ENCODE assay signal across 1 cellular context in genomic region chr16:72986011-72986410, GRCh38.
TF ChIP-seq lines count a peak whose summit lies in the region.

No MANE protein-coding gene starts in this region.

TF ChIP-seq in WTC11, 78 proteins besides CTCF, POLR2A, EP300 and RAD21 (continued from another document):
- TF ChIP-seq, protein P1, sequence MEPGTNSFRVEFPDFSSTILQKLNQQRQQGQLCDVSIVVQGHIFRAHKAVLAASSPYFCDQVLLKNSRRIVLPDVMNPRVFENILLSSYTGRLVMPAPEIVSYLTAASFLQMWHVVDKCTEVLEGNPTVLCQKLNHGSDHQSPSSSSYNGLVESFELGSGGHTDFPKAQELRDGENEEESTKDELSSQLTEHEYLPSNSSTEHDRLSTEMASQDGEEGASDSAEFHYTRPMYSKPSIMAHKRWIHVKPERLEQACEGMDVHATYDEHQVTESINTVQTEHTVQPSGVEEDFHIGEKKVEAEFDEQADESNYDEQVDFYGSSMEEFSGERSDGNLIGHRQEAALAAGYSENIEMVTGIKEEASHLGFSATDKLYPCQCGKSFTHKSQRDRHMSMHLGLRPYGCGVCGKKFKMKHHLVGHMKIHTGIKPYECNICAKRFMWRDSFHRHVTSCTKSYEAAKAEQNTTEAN (CRISPR knock-in tag; IDR thresholded peaks at IDR 0.05): no peak
- TF ChIP-seq, protein P2, sequence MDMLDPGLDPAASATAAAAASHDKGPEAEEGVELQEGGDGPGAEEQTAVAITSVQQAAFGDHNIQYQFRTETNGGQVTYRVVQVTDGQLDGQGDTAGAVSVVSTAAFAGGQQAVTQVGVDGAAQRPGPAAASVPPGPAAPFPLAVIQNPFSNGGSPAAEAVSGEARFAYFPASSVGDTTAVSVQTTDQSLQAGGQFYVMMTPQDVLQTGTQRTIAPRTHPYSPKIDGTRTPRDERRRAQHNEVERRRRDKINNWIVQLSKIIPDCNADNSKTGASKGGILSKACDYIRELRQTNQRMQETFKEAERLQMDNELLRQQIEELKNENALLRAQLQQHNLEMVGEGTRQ (CRISPR knock-in tag; IDR thresholded peaks at IDR 0.05): no peak
- no peak for TF ChIP-seq MYBL2 (CRISPR knock-in tag; IDR thresholded peaks at IDR 0.05)
- TF ChIP-seq PRDM15 (CRISPR knock-in tag; IDR thresholded peaks at IDR 0.05): no peak
- no peak for TF ChIP-seq AFF4 (CRISPR knock-in tag; IDR thresholded peaks at IDR 0.05; ENCODE audit: borderline replicate concordance)
- no peak for TF ChIP-seq ZNF232 (CRISPR knock-in tag; IDR thresholded peaks at IDR 0.05)
